1 cellular context compared by ENCODE assay signal in the genomic region with DNA sequence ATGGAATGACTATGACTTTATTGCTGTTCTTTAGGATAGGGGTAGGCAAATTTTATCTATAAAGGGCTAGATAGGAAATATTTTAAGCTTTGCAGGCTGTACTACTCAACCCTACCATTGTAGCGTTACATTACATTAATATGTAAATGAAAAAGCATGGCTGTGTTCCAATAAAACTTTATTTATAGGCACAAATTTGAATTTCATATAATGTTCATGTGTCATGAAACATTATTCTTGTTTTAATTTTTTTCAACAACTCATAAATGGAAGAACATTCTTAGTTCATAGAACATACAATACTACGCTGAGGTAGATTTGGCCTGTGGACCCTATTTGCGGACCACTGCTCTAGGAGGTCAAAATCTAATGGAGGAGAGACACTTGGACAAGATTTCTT.
TF ChIP-seq lines count a peak whose summit lies in the region.

No MANE protein-coding gene starts in this region.

TF ChIP-seq in GM12878, 131 proteins besides CTCF, POLR2A, EP300 and RAD21 (continued from another document):
- TF ChIP-seq, protein P1, sequence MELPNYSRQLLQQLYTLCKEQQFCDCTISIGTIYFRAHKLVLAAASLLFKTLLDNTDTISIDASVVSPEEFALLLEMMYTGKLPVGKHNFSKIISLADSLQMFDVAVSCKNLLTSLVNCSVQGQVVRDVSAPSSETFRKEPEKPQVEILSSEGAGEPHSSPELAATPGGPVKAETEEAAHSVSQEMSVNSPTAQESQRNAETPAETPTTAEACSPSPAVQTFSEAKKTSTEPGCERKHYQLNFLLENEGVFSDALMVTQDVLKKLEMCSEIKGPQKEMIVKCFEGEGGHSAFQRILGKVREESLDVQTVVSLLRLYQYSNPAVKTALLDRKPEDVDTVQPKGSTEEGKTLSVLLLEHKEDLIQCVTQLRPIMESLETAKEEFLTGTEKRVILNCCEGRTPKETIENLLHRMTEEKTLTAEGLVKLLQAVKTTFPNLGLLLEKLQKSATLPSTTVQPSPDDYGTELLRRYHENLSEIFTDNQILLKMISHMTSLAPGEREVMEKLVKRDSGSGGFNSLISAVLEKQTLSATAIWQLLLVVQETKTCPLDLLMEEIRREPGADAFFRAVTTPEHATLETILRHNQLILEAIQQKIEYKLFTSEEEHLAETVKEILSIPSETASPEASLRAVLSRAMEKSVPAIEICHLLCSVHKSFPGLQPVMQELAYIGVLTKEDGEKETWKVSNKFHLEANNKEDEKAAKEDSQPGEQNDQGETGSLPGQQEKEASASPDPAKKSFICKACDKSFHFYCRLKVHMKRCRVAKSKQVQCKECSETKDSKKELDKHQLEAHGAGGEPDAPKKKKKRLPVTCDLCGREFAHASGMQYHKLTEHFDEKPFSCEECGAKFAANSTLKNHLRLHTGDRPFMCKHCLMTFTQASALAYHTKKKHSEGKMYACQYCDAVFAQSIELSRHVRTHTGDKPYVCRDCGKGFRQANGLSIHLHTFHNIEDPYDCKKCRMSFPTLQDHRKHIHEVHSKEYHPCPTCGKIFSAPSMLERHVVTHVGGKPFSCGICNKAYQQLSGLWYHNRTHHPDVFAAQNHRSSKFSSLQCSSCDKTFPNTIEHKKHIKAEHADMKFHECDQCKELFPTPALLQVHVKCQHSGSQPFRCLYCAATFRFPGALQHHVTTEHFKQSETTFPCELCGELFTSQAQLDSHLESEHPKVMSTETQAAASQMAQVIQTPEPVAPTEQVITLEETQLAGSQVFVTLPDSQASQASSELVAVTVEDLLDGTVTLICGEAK (IDR thresholded peaks at IDR 0.05; ENCODE audit: borderline replicate concordance): peak; percentile 43; the same call in 1 of the 2 replicates
